ENCODE assay signal across 1 cellular context in genomic region chr7:90211391-90212148, GRCh38.
TF ChIP-seq lines count a peak whose summit lies in the region.

STEAP2 (plus strand) TSS chr7:90211740; CDS start chr7:90225083, 13,343 bp downstream.

TF ChIP-seq in HepG2, 621 proteins besides CTCF, POLR2A, EP300 and RAD21 (continued from another document):
- TF ChIP-seq ZNF362 (CRISPR knock-in tag; IDR thresholded peaks at IDR 0.05; ENCODE audit: borderline replicate concordance) = peak; percentile 57
- peak; percentile 68 for TF ChIP-seq HNRNPLL (IDR thresholded peaks at IDR 0.05; ENCODE audit: low read depth, low read length, poor library complexity, severe bottlenecking)
- TF ChIP-seq ZSCAN29 (CRISPR knock-in tag; conservative IDR thresholded peaks at IDR 0.05) = peak; percentile 87; the same call in 1 of the 2 replicates
- no peak for TF ChIP-seq SOX6 (IDR thresholded peaks at IDR 0.05)
- peak; percentile 75 for TF ChIP-seq SOX6 (CRISPR knock-in tag; IDR thresholded peaks at IDR 0.05)
- no peak for TF ChIP-seq FOSL1 (CRISPR knock-in tag; IDR thresholded peaks at IDR 0.05; ENCODE audit: borderline replicate concordance)
- no peak for TF ChIP-seq PTBP1 (IDR thresholded peaks at IDR 0.05; ENCODE audit: low read depth, low read length, poor library complexity, severe bottlenecking)
- TF ChIP-seq RCOR2 (CRISPR knock-in tag; IDR thresholded peaks at IDR 0.05) = peak; percentile 34; the same call in 1 of the 2 replicates
- peak; percentile 24 for TF ChIP-seq ZEB1 (IDR thresholded peaks at IDR 0.05; ENCODE audit: insufficient replicate concordance, low read depth)
- TF ChIP-seq CREB1 (IDR thresholded peaks at IDR 0.05) = no peak
- TF ChIP-seq CREB1 (CRISPR knock-in tag; IDR thresholded peaks at IDR 0.05) = no peak
- TF ChIP-seq SNAPC2 (CRISPR knock-in tag; IDR thresholded peaks at IDR 0.05) = no peak
- no peak for TF ChIP-seq ETS1 (CRISPR knock-in tag; IDR thresholded peaks at IDR 0.05)
- no peak for TF ChIP-seq ZNF282 (IDR thresholded peaks at IDR 0.05; ENCODE audit: partially characterized antibody)
- peak; percentile 72 for TF ChIP-seq POLR2AphosphoS5 (IDR thresholded peaks at IDR 0.05; ENCODE audit: low read depth, low read length)
- peak; percentile 93 for TF ChIP-seq ZNF800 (CRISPR knock-in tag; IDR thresholded peaks at IDR 0.05)
- TF ChIP-seq ZSCAN12 (CRISPR knock-in tag; IDR thresholded peaks at IDR 0.05) = no peak
- peak; percentile 63; the same call in 1 of the 2 replicates for TF ChIP-seq FOXO1 (CRISPR knock-in tag; IDR thresholded peaks at IDR 0.05)
- no peak for TF ChIP-seq MTA3 (CRISPR knock-in tag; IDR thresholded peaks at IDR 0.05)
- peak; percentile 92 for TF ChIP-seq ZMYM4 (CRISPR knock-in tag; IDR thresholded peaks at IDR 0.05)
- peak; percentile 45; the same call in 1 of the 2 replicates for TF ChIP-seq HOMEZ (CRISPR knock-in tag; IDR thresholded peaks at IDR 0.05; ENCODE audit: low read depth)
- TF ChIP-seq ZNF563 (CRISPR knock-in tag; IDR thresholded peaks at IDR 0.05) = peak; percentile 69; the same call in 1 of the 2 replicates
- TF ChIP-seq CENPT (CRISPR knock-in tag; IDR thresholded peaks at IDR 0.05; ENCODE audit: low read depth) = no peak
- TF ChIP-seq HIC2 (CRISPR knock-in tag; IDR thresholded peaks at IDR 0.05; ENCODE audit: low read depth) = peak; percentile 74
- no peak for TF ChIP-seq ZBTB37 (CRISPR knock-in tag; IDR thresholded peaks at IDR 0.05)
- no peak; a peak in 1 of 4 replicates for TF ChIP-seq MAFK (conservative IDR thresholded peaks at IDR 0.05 in 1 of 2, IDR thresholded peaks at IDR 0.05 in 1 of 2; ENCODE audit: low read length in 2 of 2)
- peak; percentile 66; the same call in 1 of the 2 replicates for TF ChIP-seq THAP9 (CRISPR knock-in tag; IDR thresholded peaks at IDR 0.05; ENCODE audit: borderline replicate concordance)
